12 cellular contexts compared by ENCODE assay signal in genomic region chr6:35043381-35043780, GRCh38.
DNase-seq lines count a peak whose midpoint lies in the region; ATAC-seq and TF ChIP-seq lines count a peak whose summit lies in the region.
"Had no signal": no experiment of that assay in that cellular context is flagged by ENCODE, and none has a peak within 500 bp of the region (broad histone marks: within the 10 kb centered on the region; RNA-seq: fewer than 3 reads in every experiment).

No MANE protein-coding gene starts in this region.

- TF ChIP-seq POLR2A in GM18505 (IDR thresholded peaks at IDR 0.05; ENCODE audit: borderline replicate concordance, extremely low read depth, insufficient read depth, insufficient read length), result no peak

- H3K9ac ChIP-seq in HUES48 (ENCODE audit: low read depth, low read length) (peak overlapping the region; percentile 52), endodermal cell (ENCODE audit: extremely low read depth, low read length, poor library complexity, severe bottlenecking) (no peak overlapping the region)

- no TSS peak for BruUV-seq in A673 (replicated peaks; lab: Mats Ljungman, UMichigan)

- no peak overlapping the region for H3K4me3 Mint-ChIP-seq in endodermal cell
- peak overlapping the region; percentile 3 for H3K4me3 Mint-ChIP-seq in neural crest cell
- H3K4me3 Mint-ChIP-seq: activated CD8-positive, alpha-beta memory T cell treated with anti-CD3 and anti-CD28 coated beads, Interleukin-2, amount 10 ng/mL, durations not matched to agents 7 days and 5 days had no signal

- H3K4me1 Mint-ChIP-seq in endodermal cell, result peaks cover 47% of the 10 kb centered on the region
- peaks cover 24% of the 10 kb centered on the region for H3K4me1 Mint-ChIP-seq in neural crest cell

- POLR2A ChIA-PET in A673 (lab: Charles Lee; ENCODE audit: low non-redundant PET), result no interaction called here

- H3K4me3 ChIP-seq in A673 (ENCODE audit: low read depth, low read length, poor library complexity, severe bottlenecking) (no peak overlapping the region), HUES48 (ENCODE audit: low read depth, low read length) (no peak overlapping the region), endodermal cell (ENCODE audit: low read length) (no peak overlapping the region)
- H3K4me3 ChIP-seq: tibial artery had no signal

- H3K4me1 ChIP-seq in A673 (ENCODE audit: insufficient read depth, low read length, poor library complexity, severe bottlenecking) (peaks cover 53% of the 10 kb centered on the region), HUES48 (ENCODE audit: control insufficient read depth, insufficient read depth, low read length) (peaks cover 63% of the 10 kb centered on the region), endodermal cell (ENCODE audit: control insufficient read depth, insufficient read depth, low read length) (peaks cover 12% of the 10 kb centered on the region)

- ATAC-seq in GM18505 (IDR thresholded peaks at IDR 0.05; ENCODE audit: unreplicated experiment), result no peak
- ATAC-seq in HG03139 (IDR thresholded peaks at IDR 0.05; ENCODE audit: unreplicated experiment), result no peak
- ATAC-seq: activated CD8-positive, alpha-beta memory T cell treated with anti-CD3 and anti-CD28 coated beads, Interleukin-2, amount 10 ng/mL, durations not matched to agents 7 days and 5 days had no signal

- H3K9me3 Mint-ChIP-seq in endodermal cell (no peaks in the 10 kb centered on the region), neural crest cell (no peaks in the 10 kb centered on the region)
- H3K9me3 Mint-ChIP-seq: brain had no signal

- DNase-seq in A673 (ENCODE audit: low spot score) (no peak), endodermal cell (no peak), neural crest cell (ENCODE audit: low read depth, low spot score) (no peak), NCI-H2227 (lab: John Stamatoyannopoulos, UW; ENCODE audit: unreplicated experiment) (no peak)
- DNase-seq in activated naive CD4-positive, alpha-beta T cell treated with anti-CD3 and anti-CD28 coated beads, Interleukin-2, amount 50 U/mL, for 16 hours, result no peak
- DNase-seq: activated CD8-positive, alpha-beta memory T cell treated with anti-CD3 and anti-CD28 coated beads, Interleukin-2, amount 10 ng/mL, durations not matched to agents 7 days and 5 days; SHP77 had no signal

- TF ChIP-seq CTCF in A673 (conservative IDR thresholded peaks at IDR 0.05; ENCODE audit: low read depth, low read length), result no peak
- no peak for TF ChIP-seq CTCF in endodermal cell (conservative IDR thresholded peaks at IDR 0.05)
- TF ChIP-seq CTCF in neural crest cell (conservative IDR thresholded peaks at IDR 0.05), result no peak

- H3K27me3 Mint-ChIP-seq in endodermal cell (ENCODE audit: insufficient read depth) (no peaks in the 10 kb centered on the region), neural crest cell (ENCODE audit: low read depth) (no peaks in the 10 kb centered on the region)
- H3K27me3 Mint-ChIP-seq: activated CD8-positive, alpha-beta memory T cell treated with anti-CD3 and anti-CD28 coated beads, Interleukin-2, amount 10 ng/mL, durations not matched to agents 7 days and 5 days; brain had no signal

- peak overlapping the region; percentile 81 for H3K27ac ChIP-seq in A673 (ENCODE audit: low read depth, low read length, poor library complexity, severe bottlenecking)
- H3K27ac ChIP-seq in HUES48 (ENCODE audit: low read depth, low read length), result peak overlapping the region; percentile 59
- H3K27ac ChIP-seq in endodermal cell (ENCODE audit: low read depth, low read length), result no peak overlapping the region

- H3K27ac Mint-ChIP-seq in endodermal cell (peak overlapping the region; percentile 80), neural crest cell (ENCODE audit: unreplicated experiment) (peak overlapping the region; percentile 3)
- H3K27ac Mint-ChIP-seq: activated CD8-positive, alpha-beta memory T cell treated with anti-CD3 and anti-CD28 coated beads, Interleukin-2, amount 10 ng/mL, durations not matched to agents 7 days and 5 days had no signal

- WGBS in endodermal cell (ENCODE audit: insufficient coverage in 1 of 2, insufficient read length in 1 of 2), 2 experiments, result 82 to 100% methylated on average over 3 of the region's 3 CpGs

- no peaks in the 10 kb centered on the region for H3K27me3 ChIP-seq in A673 (replicated peaks; ENCODE audit: insufficient read depth, low read depth, low read length, poor library complexity)
- H3K27me3 ChIP-seq in HUES48 (ENCODE audit: control insufficient read depth, insufficient read depth, low read length), result no peaks in the 10 kb centered on the region
- no peaks in the 10 kb centered on the region for H3K27me3 ChIP-seq in endodermal cell (ENCODE audit: control insufficient read depth, insufficient read depth, low read length, poor library complexity, severe bottlenecking)
- H3K27me3 ChIP-seq: tibial artery had no signal

- H3K9me3 ChIP-seq in A673 (ENCODE audit: low read depth, low read length, poor library complexity, severe bottlenecking) (no peaks in the 10 kb centered on the region), HUES48 (ENCODE audit: control insufficient read depth, insufficient read depth, low read length) (no peaks in the 10 kb centered on the region), endodermal cell (ENCODE audit: control insufficient read depth, low read length) (no peaks in the 10 kb centered on the region)
- H3K9me3 ChIP-seq: tibial artery had no signal

- CTCF ChIA-PET in A673 (lab: Charles Lee), result no interaction called here

- H3K36me3 Mint-ChIP-seq in endodermal cell (ENCODE audit: low read depth) (peaks cover 11% of the 10 kb centered on the region), neural crest cell (ENCODE audit: low read depth) (no peaks in the 10 kb centered on the region)
- H3K36me3 Mint-ChIP-seq: activated CD8-positive, alpha-beta memory T cell treated with anti-CD3 and anti-CD28 coated beads, Interleukin-2, amount 10 ng/mL, durations not matched to agents 7 days and 5 days had no signal

- intact Hi-C loops in A673 (cut with micrococcal nuclease; ENCODE audit: unreplicated experiment), result no loop called here

- H3K36me3 ChIP-seq in A673 (ENCODE audit: insufficient read depth, low read length, poor library complexity, severe bottlenecking) (no peaks in the 10 kb centered on the region), HUES48 (ENCODE audit: control insufficient read depth, insufficient read depth, low read length) (0 out of 2 replicates have a peak, but pooled peaks cover 4% of the 10 kb centered on the region), endodermal cell (ENCODE audit: control insufficient read depth, insufficient read depth, low read length) (no peaks in the 10 kb centered on the region)
- H3K36me3 ChIP-seq: tibial artery had no signal
